Comparison of ENCODE assay signal across 8 cellular contexts in the genomic region with DNA sequence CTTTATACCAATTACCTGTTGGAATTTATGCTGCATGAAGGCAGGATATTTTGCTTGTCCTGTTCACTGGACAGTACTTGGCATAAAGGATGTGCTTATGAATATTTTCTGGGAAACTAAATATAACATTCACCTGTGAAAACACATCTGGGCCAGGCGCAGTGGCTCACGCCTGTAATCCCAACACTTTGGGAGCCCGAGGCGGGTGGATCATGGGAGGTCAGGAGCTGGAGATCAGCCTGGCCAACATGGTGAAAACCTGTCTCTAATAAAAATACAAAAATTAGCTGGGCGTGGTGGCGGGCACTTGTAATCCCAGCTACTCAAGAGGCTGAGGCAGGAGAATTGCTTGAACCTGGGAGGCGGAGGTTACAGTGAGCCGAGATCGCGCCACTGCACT. TPM values are rescaled to one million over a fixed set of nuclear protein-coding genes. Genes with fewer than 3 reads are reported as not detected.
DNase-seq lines count a peak whose midpoint lies in the region; ATAC-seq and TF ChIP-seq lines count a peak whose summit lies in the region.
"Not testable (repeated sequence)": the region's sequence is repeated elsewhere in the genome, so short reads cannot be mapped to it uniquely, and the experiment has no call there.

No MANE protein-coding gene starts in this region.

- H3K4me3 Mint-ChIP-seq in CD4-positive, alpha-beta T cell: peak overlapping the region; percentile 80
- peak overlapping the region; percentile 52 for H3K4me3 Mint-ChIP-seq in T-helper 1 cell treated with Interleukin-12 subunit alpha and Interleukin-12 subunit beta and Interleukin-4 antibody, amounts not matched to agents 30 μg/mL and 1 μg/mL, for 36 hours
- H3K4me3 Mint-ChIP-seq in activated CD8-positive, alpha-beta T cell treated with anti-CD3 and anti-CD28 coated beads for 36 hours: peak overlapping the region; percentile 74
- H3K4me3 Mint-ChIP-seq in activated T-helper 2 cell treated with anti-CD3 and anti-CD28 coated beads, Interferon-gamma antibody, Interleukin-2, Interleukin-4, amounts not matched to agents 10 μg/mL and 5 μg/mL and 100 μg/mL, durations not matched to agents 14 hours and 24 hours and 36 hours (ENCODE audit: low read depth): peak overlapping the region; percentile 21
- H3K4me3 Mint-ChIP-seq in memory B cell: peak overlapping the region; percentile 34
- peak overlapping the region; percentile 70 for H3K4me3 Mint-ChIP-seq in nephron progenitor cell
- H3K4me3 Mint-ChIP-seq in stimulated activated naive CD8-positive, alpha-beta T cell treated with anti-CD3 and anti-CD28 coated beads, Interleukin-15, Interleukin-2, amounts not matched to agents 100 ng/mL and 50 ng/mL, for 24 hours: not testable (repeated sequence)

- H3K27me3 ChIP-seq in CD4-positive, alpha-beta T cell (ENCODE audit: control insufficient read depth, insufficient read depth, low read length): not testable (repeated sequence)

- H3K27ac Mint-ChIP-seq in CD4-positive, alpha-beta T cell: peak overlapping the region; percentile 88
- H3K27ac Mint-ChIP-seq in T-helper 1 cell treated with Interleukin-12 subunit alpha and Interleukin-12 subunit beta and Interleukin-4 antibody, amounts not matched to agents 30 μg/mL and 1 μg/mL, for 36 hours: peak overlapping the region; percentile 36
- H3K27ac Mint-ChIP-seq in activated CD8-positive, alpha-beta T cell treated with anti-CD3 and anti-CD28 coated beads for 36 hours; memory B cell: not testable (repeated sequence)
- peak overlapping the region; percentile 76 for H3K27ac Mint-ChIP-seq in activated T-helper 2 cell treated with anti-CD3 and anti-CD28 coated beads, Interferon-gamma antibody, Interleukin-2, Interleukin-4, amounts not matched to agents 10 μg/mL and 5 μg/mL and 100 μg/mL, durations not matched to agents 14 hours and 24 hours and 36 hours
- peak overlapping the region; percentile 29 for H3K27ac Mint-ChIP-seq in nephron progenitor cell
- H3K27ac Mint-ChIP-seq in stimulated activated naive CD8-positive, alpha-beta T cell treated with anti-CD3 and anti-CD28 coated beads, Interleukin-15, Interleukin-2, amounts not matched to agents 100 ng/mL and 50 ng/mL, for 24 hours: peak overlapping the region; percentile 74

- H3K9me3 ChIP-seq in CD4-positive, alpha-beta T cell (ENCODE audit: control insufficient read depth, low read length): not testable (repeated sequence)

- DNase-seq in CD4-positive, alpha-beta T cell; activated CD8-positive, alpha-beta T cell treated with anti-CD3 and anti-CD28 coated beads for 36 hours; activated T-helper 2 cell treated with anti-CD3 and anti-CD28 coated beads, Interferon-gamma antibody, Interleukin-2, Interleukin-4, amounts not matched to agents 10 μg/mL and 5 μg/mL and 100 μg/mL, durations not matched to agents 14 hours and 24 hours and 36 hours (ENCODE audit: low spot score); memory B cell (ENCODE audit: low spot score in 2 of 2); nephron progenitor cell: not testable (repeated sequence)

- H3K4me1 Mint-ChIP-seq in CD4-positive, alpha-beta T cell (ENCODE audit: low read depth); memory B cell; nephron progenitor cell: not testable (repeated sequence)
- peaks cover 22% of the 10 kb centered on the region for H3K4me1 Mint-ChIP-seq in T-helper 1 cell treated with Interleukin-12 subunit alpha and Interleukin-12 subunit beta and Interleukin-4 antibody, amounts not matched to agents 30 μg/mL and 1 μg/mL, for 36 hours (ENCODE audit: low read depth)
- H3K4me1 Mint-ChIP-seq in activated CD8-positive, alpha-beta T cell treated with anti-CD3 and anti-CD28 coated beads for 36 hours (ENCODE audit: low read depth): peaks cover 27% of the 10 kb centered on the region
- H3K4me1 Mint-ChIP-seq in activated T-helper 2 cell treated with anti-CD3 and anti-CD28 coated beads, Interferon-gamma antibody, Interleukin-2, Interleukin-4, amounts not matched to agents 10 μg/mL and 5 μg/mL and 100 μg/mL, durations not matched to agents 14 hours and 24 hours and 36 hours (ENCODE audit: low read depth): peaks cover 27% of the 10 kb centered on the region
- H3K4me1 Mint-ChIP-seq in stimulated activated naive CD8-positive, alpha-beta T cell treated with anti-CD3 and anti-CD28 coated beads, Interleukin-15, Interleukin-2, amounts not matched to agents 100 ng/mL and 50 ng/mL, for 24 hours (ENCODE audit: low read depth): peaks cover 45% of the 10 kb centered on the region

- not testable (repeated sequence) for H3K27me3 Mint-ChIP-seq in CD4-positive, alpha-beta T cell; T-helper 1 cell treated with Interleukin-12 subunit alpha and Interleukin-12 subunit beta and Interleukin-4 antibody, amounts not matched to agents 30 μg/mL and 1 μg/mL, for 36 hours (ENCODE audit: low read depth); activated CD8-positive, alpha-beta T cell treated with anti-CD3 and anti-CD28 coated beads for 36 hours; activated T-helper 2 cell treated with anti-CD3 and anti-CD28 coated beads, Interferon-gamma antibody, Interleukin-2, Interleukin-4, amounts not matched to agents 10 μg/mL and 5 μg/mL and 100 μg/mL, durations not matched to agents 14 hours and 24 hours and 36 hours (ENCODE audit: low read depth); memory B cell; stimulated activated naive CD8-positive, alpha-beta T cell treated with anti-CD3 and anti-CD28 coated beads, Interleukin-15, Interleukin-2, amounts not matched to agents 100 ng/mL and 50 ng/mL, for 24 hours
- peaks cover 19% of the 10 kb centered on the region for H3K27me3 Mint-ChIP-seq in nephron progenitor cell (ENCODE audit: low read depth, poor library complexity)

- not testable (repeated sequence) for ATAC-seq in CD4-positive, alpha-beta T cell (ENCODE audit: poor library complexity); activated CD8-positive, alpha-beta T cell treated with anti-CD3 and anti-CD28 coated beads for 36 hours; memory B cell (ENCODE audit: low read depth)

- not testable (repeated sequence) for H3K36me3 Mint-ChIP-seq in CD4-positive, alpha-beta T cell (ENCODE audit: low read depth); T-helper 1 cell treated with Interleukin-12 subunit alpha and Interleukin-12 subunit beta and Interleukin-4 antibody, amounts not matched to agents 30 μg/mL and 1 μg/mL, for 36 hours (ENCODE audit: low read depth); activated CD8-positive, alpha-beta T cell treated with anti-CD3 and anti-CD28 coated beads for 36 hours (ENCODE audit: low read depth); activated T-helper 2 cell treated with anti-CD3 and anti-CD28 coated beads, Interferon-gamma antibody, Interleukin-2, Interleukin-4, amounts not matched to agents 10 μg/mL and 5 μg/mL and 100 μg/mL, durations not matched to agents 14 hours and 24 hours and 36 hours (ENCODE audit: low read depth); memory B cell; nephron progenitor cell (ENCODE audit: low read depth); stimulated activated naive CD8-positive, alpha-beta T cell treated with anti-CD3 and anti-CD28 coated beads, Interleukin-15, Interleukin-2, amounts not matched to agents 100 ng/mL and 50 ng/mL, for 24 hours (ENCODE audit: low read depth)

- CTCF ChIA-PET in CD4-positive, alpha-beta T cell (lab: Charles Lee); activated CD8-positive, alpha-beta T cell treated with anti-CD3 and anti-CD28 coated beads for 36 hours (lab: Charles Lee): not testable (repeated sequence)

- not testable (repeated sequence) for H3K9me3 Mint-ChIP-seq in CD4-positive, alpha-beta T cell; T-helper 1 cell treated with Interleukin-12 subunit alpha and Interleukin-12 subunit beta and Interleukin-4 antibody, amounts not matched to agents 30 μg/mL and 1 μg/mL, for 36 hours; activated CD8-positive, alpha-beta T cell treated with anti-CD3 and anti-CD28 coated beads for 36 hours; activated T-helper 2 cell treated with anti-CD3 and anti-CD28 coated beads, Interferon-gamma antibody, Interleukin-2, Interleukin-4, amounts not matched to agents 10 μg/mL and 5 μg/mL and 100 μg/mL, durations not matched to agents 14 hours and 24 hours and 36 hours; memory B cell; nephron progenitor cell; stimulated activated naive CD8-positive, alpha-beta T cell treated with anti-CD3 and anti-CD28 coated beads, Interleukin-15, Interleukin-2, amounts not matched to agents 100 ng/mL and 50 ng/mL, for 24 hours

- TF ChIP-seq CTCF in CD4-positive, alpha-beta T cell (IDR thresholded peaks at IDR 0.05); activated CD8-positive, alpha-beta T cell treated with anti-CD3 and anti-CD28 coated beads for 36 hours (IDR thresholded peaks at IDR 0.05); nephron progenitor cell (IDR thresholded peaks at IDR 0.05): not testable (repeated sequence)

- POLR2A ChIA-PET in CD4-positive, alpha-beta T cell (lab: Charles Lee): interaction anchor here (1.2 kb wide), 1 partner anchor 76 kb away, joined by 4 read pairs; the partner anchor contains the start of gene P2RX7
- POLR2A ChIA-PET in activated CD8-positive, alpha-beta T cell treated with anti-CD3 and anti-CD28 coated beads for 36 hours (lab: Charles Lee): interaction anchor here (1.2 kb wide), 1 partner anchor 14 kb away, joined by 3 read pairs; no protein-coding TSS in a partner anchor

- H3K27ac ChIP-seq in CD4-positive, alpha-beta T cell (ENCODE audit: low read depth, low read length): not testable (repeated sequence)
- H3K27ac ChIP-seq in angular gyrus (ENCODE audit: low read depth, low read length): peak overlapping the region; percentile 62

- intact Hi-C loops in CD4-positive, alpha-beta T cell (cut with DNase I, micrococcal nuclease): loop anchor here (2.0 to 10.0 kb wide), 3 partner anchors 74 to 88 kb away; partner anchors contain the start of genes P2RX7 (in 2 of the 2) and CAMKK2 (in 1 of the 2)
- intact Hi-C loops in activated CD8-positive, alpha-beta T cell treated with anti-CD3 and anti-CD28 coated beads for 36 hours (cut with micrococcal nuclease); activated T-helper 2 cell treated with anti-CD3 and anti-CD28 coated beads, Interferon-gamma antibody, Interleukin-2, Interleukin-4, amounts not matched to agents 10 μg/mL and 5 μg/mL and 100 μg/mL, durations not matched to agents 14 hours and 24 hours and 36 hours (cut with micrococcal nuclease): not testable (repeated sequence)

RNA-seq across cellular contexts. Expression of gene P2RX4, which starts 1.4 kb away (rescaled TPM):
- total RNA-seq in CD4-positive, alpha-beta T cell: 10 to 100 TPM; 36.2 to 37.4 TPM
- 10 to 100 TPM; 12.2 to 15.1 TPM for total RNA-seq in activated CD8-positive, alpha-beta T cell treated with anti-CD3 and anti-CD28 coated beads for 36 hours
- total RNA-seq in activated T-helper 2 cell treated with anti-CD3 and anti-CD28 coated beads, Interferon-gamma antibody, Interleukin-2, Interleukin-4, amounts not matched to agents 10 μg/mL and 5 μg/mL and 100 μg/mL, durations not matched to agents 14 hours and 24 hours and 36 hours: 25.1 and 25.2 TPM in 2 replicates
